Comparison of ENCODE assay signal across 33 cellular contexts in the genomic region with DNA sequence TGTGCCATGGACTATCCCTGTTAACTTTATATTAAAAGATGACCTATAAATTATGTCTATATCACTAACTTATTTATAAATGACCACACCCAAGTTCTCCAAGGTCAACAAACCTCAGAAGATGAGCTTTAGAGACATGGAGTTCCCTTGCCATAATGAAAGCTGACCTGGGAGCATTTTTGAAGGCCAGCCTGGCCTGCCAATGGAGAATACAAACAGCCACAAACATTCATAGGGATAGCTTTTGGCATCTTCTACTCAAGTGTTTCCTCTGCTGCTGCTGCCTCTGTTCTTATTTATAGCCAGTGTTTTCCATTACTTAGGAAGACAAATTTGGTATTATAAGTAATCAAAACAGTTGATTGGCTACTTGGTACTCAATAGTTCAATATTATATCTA.
DNase-seq lines count a peak whose midpoint lies in the region; ATAC-seq and TF ChIP-seq lines count a peak whose summit lies in the region.
"Had no signal": no experiment of that assay in that cellular context is flagged by ENCODE, and none has a peak within 500 bp of the region (broad histone marks: within the 10 kb centered on the region; RNA-seq: fewer than 3 reads in every experiment).

No MANE protein-coding gene starts in this region.

- H3K36me3 ChIP-seq in psoas muscle (ENCODE audit: insufficient read depth in 1 of 2, low read depth in 1 of 2) (no peaks in the 10 kb centered on the region), gastrocnemius medialis (no peaks in the 10 kb centered on the region), skeletal muscle tissue (ENCODE audit: control insufficient read depth in 3 of 3, insufficient read depth in 3 of 3, low read length in 3 of 3) (no peaks in the 10 kb centered on the region), adrenal gland (replicated peaks in 1 of 2) (no peaks in the 10 kb centered on the region)
- H3K36me3 ChIP-seq: BE2C; BLaER1; BLaER1 treated with 17β-estradiol and CSF1 and Interleukin-3, amounts not matched to agents 10 nM and 100 nM had no signal

- peak in 3 of 4 donors; percentile 67 to 72 (median 70) for ATAC-seq in psoas muscle
- peak; percentile 49 to 76 for ATAC-seq in gastrocnemius medialis
- no peak for ATAC-seq in HG03432 (IDR thresholded peaks at IDR 0.05; ENCODE audit: unreplicated experiment)
- ATAC-seq in sciatic nerve = no peak
- ATAC-seq: A549; CD8-positive, alpha-beta T cell had no signal

- TF ChIP-seq POLR2A in gastrocnemius medialis (IDR thresholded peaks at IDR 0.05) (no peak), adrenal gland (IDR thresholded peaks at IDR 0.05) (no peak)

- no peak overlapping the region for H3K4me3 ChIP-seq in psoas muscle
- no peak overlapping the region for H3K4me3 ChIP-seq in gastrocnemius medialis
- no peak overlapping the region for H3K4me3 ChIP-seq in skeletal muscle tissue (ENCODE audit: low read length in 3 of 3)
- no peak overlapping the region for H3K4me3 ChIP-seq in adrenal gland
- H3K4me3 ChIP-seq: A549; BLaER1; BLaER1 treated with 17β-estradiol and CSF1 and Interleukin-3, amounts not matched to agents 10 nM and 100 nM had no signal

- H3K4me1 ChIP-seq in psoas muscle (no peaks in the 10 kb centered on the region), gastrocnemius medialis (peaks cover 3 to 5% of the 10 kb centered on the region in 2 donors), skeletal muscle tissue (ENCODE audit: control insufficient read depth in 3 of 3, insufficient read depth in 3 of 3, low read length in 3 of 3) (no peaks in the 10 kb centered on the region), adrenal gland (replicated peaks in 1 of 2) (peaks cover 0 to 16% of the 10 kb centered on the region in 2 donors)
- H3K4me1 ChIP-seq: A549, BE2C, BLaER1, Caco-2 had no signal

- in situ Hi-C loops in gastrocnemius medialis (cut with MboI; ENCODE audit: low sequenced_read_pairs in 4 of 4) = no loop called here

- H3K9me3 ChIP-seq in psoas muscle (no peaks in the 10 kb centered on the region), gastrocnemius medialis (no peaks in the 10 kb centered on the region), skeletal muscle tissue (ENCODE audit: control insufficient read depth in 3 of 3, low read length in 3 of 3) (peaks cover 0 to 2% (median 0%) of the 10 kb centered on the region in 3 donors), adrenal gland (replicated peaks in 1 of 3) (peaks cover 0 to 1% (median 0%) of the 10 kb centered on the region in 3 donors)
- H3K9me3 ChIP-seq: A549; BE2C; BLaER1; BLaER1 treated with 17β-estradiol and CSF1 and Interleukin-3, amounts not matched to agents 10 nM and 100 nM; Caco-2 had no signal

- H3K9ac ChIP-seq in skeletal muscle tissue (ENCODE audit: low read depth in 1 of 3, low read length in 3 of 3) = no peak overlapping the region
- H3K9ac ChIP-seq: BLaER1; BLaER1 treated with 17β-estradiol and CSF1 and Interleukin-3, amounts not matched to agents 10 nM and 100 nM had no signal

- H3K27me3 ChIP-seq in psoas muscle (ENCODE audit: insufficient read depth in 3 of 3, low read length in 2 of 3) = no peaks in the 10 kb centered on the region
- H3K27me3 ChIP-seq in gastrocnemius medialis = no peaks in the 10 kb centered on the region
- no peaks in the 10 kb centered on the region for H3K27me3 ChIP-seq in skeletal muscle tissue (ENCODE audit: control insufficient read depth in 3 of 3, insufficient read depth in 3 of 3, low read length in 3 of 3)
- no peaks in the 10 kb centered on the region for H3K27me3 ChIP-seq in adrenal gland
- H3K27me3 ChIP-seq: BE2C; BLaER1; BLaER1 treated with 17β-estradiol and CSF1 and Interleukin-3, amounts not matched to agents 10 nM and 100 nM had no signal

- no peak overlapping the region for H3K27ac ChIP-seq in psoas muscle
- H3K27ac ChIP-seq in gastrocnemius medialis = no peak overlapping the region
- peak overlapping the region; percentile 42 for H3K27ac ChIP-seq in skeletal muscle tissue (ENCODE audit: low read depth, low read length)
- no peak overlapping the region for H3K27ac ChIP-seq in adrenal gland
- H3K27ac ChIP-seq: 22Rv1; A549; BLaER1; BLaER1 treated with 17β-estradiol and CSF1 and Interleukin-3, amounts not matched to agents 10 nM and 100 nM; C4-2B had no signal

- intact Hi-C loops in psoas muscle (cut with DNase I) (no loop called here), gastrocnemius medialis (cut with DNase I; ENCODE audit: low total_unique reads) (no loop called here), sciatic nerve (cut with DNase I) (no loop called here), adrenal gland (cut with DNase I) (no loop called here)

- DNase-seq in myocyte (ENCODE audit: low read depth) (peak; percentile 28), psoas muscle (no peak), gastrocnemius medialis (no peak), HuH-7 (ENCODE audit: low spot score) (no peak), sciatic nerve (ENCODE audit: low spot score) (no peak), adrenal gland (no peak)
- DNase-seq: 8988T; ACHN; AML-193; BE2C; C1 segment of cervical spinal cord; Caco-2; Calu3; CD4-positive, alpha-beta memory T cell; CD4-positive, alpha-beta T cell; CD4-positive, CD25-positive, alpha-beta regulatory T cell; CD8-positive, alpha-beta memory T cell; CD8-positive, alpha-beta T cell; COR-L47; DMS 273 treated with DMSO at 0.1 percent for 48 hours; DMS153; DMS53; DMS79; DMS79 treated with DMSO at 0.1 percent for 48 hours; DND-41; EL had no signal

- no peak for TF ChIP-seq CTCF in psoas muscle (IDR thresholded peaks at IDR 0.05)
- no peak for TF ChIP-seq CTCF in gastrocnemius medialis (IDR thresholded peaks at IDR 0.05 in 4 of 5, conservative IDR thresholded peaks at IDR 0.05 in 1 of 5)
- no peak for TF ChIP-seq CTCF in adrenal gland (IDR thresholded peaks at IDR 0.05)

Comparison
In these comparisons a context has a peak if more than half of its experiments do, and no peak if none do; other contexts are left out.
1. ATAC-seq: peak in psoas muscle (3 of 4) and gastrocnemius medialis (2 of 2); none in HG03432 (single experiment) and sciatic nerve (single experiment).